ENCODE assay signal across 15 cellular contexts in genomic region chr12:123253606-123254459, GRCh38.
DNase-seq lines count a peak whose midpoint lies in the region; ATAC-seq and TF ChIP-seq lines count a peak whose summit lies in the region.
"Had no signal": no experiment of that assay in that cellular context is flagged by ENCODE, and none has a peak within 500 bp of the region (broad histone marks: within the 10 kb centered on the region; RNA-seq: fewer than 3 reads in every experiment).

No MANE protein-coding gene starts in this region.

- no peak for TF ChIP-seq CTCF in 22Rv1 (IDR thresholded peaks at IDR 0.05)

- ATAC-seq in HG02798 (IDR thresholded peaks at IDR 0.05; ENCODE audit: poor library complexity, unreplicated experiment) (no peak), GM18519 (IDR thresholded peaks at IDR 0.05; ENCODE audit: low FRiP score, unreplicated experiment) (no peak), GM18907 (IDR thresholded peaks at IDR 0.05; ENCODE audit: unreplicated experiment) (no peak)

- no peaks in the 10 kb centered on the region for H3K27me3 ChIP-seq in effector memory CD4-positive, alpha-beta T cell (replicated peaks; ENCODE audit: control insufficient read depth, insufficient read depth, low read length, poor library complexity, severe bottlenecking)
- H3K27me3 ChIP-seq: MG63 had no signal

- 0 out of 2 replicates have a peak overlapping the region, but pooled peaks have one; percentile 86 for H3K27ac ChIP-seq in 22Rv1
- H3K27ac ChIP-seq in effector memory CD4-positive, alpha-beta T cell (ENCODE audit: insufficient read depth, low read length, poor library complexity, severe bottlenecking), result peak overlapping the region; percentile 18
- H3K27ac ChIP-seq: parathyroid adenoma had no signal

- DNase-seq in NCI-H446 (lab: John Stamatoyannopoulos, UW) (peak; percentile 85 to 93), nucleus accumbens (lab: John Stamatoyannopoulos, UW) (peak in 45 of 56 donors; percentile 16 to 84 (median 48)), NCI-H2107 (lab: John Stamatoyannopoulos, UW) (no peak)
- DNase-seq in effector memory CD4-positive, alpha-beta T cell, result no peak
- DNase-seq: activated T-cell treated with anti-CD3 and anti-CD28 coated beads for 4 hours, AML-193, MG63, NCI-H510A, SIG-M5 had no signal

- peaks cover 5% of the 10 kb centered on the region for H3K4me1 ChIP-seq in effector memory CD4-positive, alpha-beta T cell (ENCODE audit: control insufficient read depth, insufficient read depth, low read length, poor library complexity, severe bottlenecking)

- no peaks in the 10 kb centered on the region for H3K9me3 ChIP-seq in effector memory CD4-positive, alpha-beta T cell (ENCODE audit: control insufficient read depth, low read length)
- H3K9me3 ChIP-seq: MG63 had no signal

- no peak overlapping the region for H3K4me3 ChIP-seq in effector memory CD4-positive, alpha-beta T cell (ENCODE audit: insufficient read depth, low read depth, low read length, poor library complexity, severe bottlenecking)
- H3K4me3 ChIP-seq: lung, MG63 had no signal

- H3K36me3 ChIP-seq in effector memory CD4-positive, alpha-beta T cell (ENCODE audit: control insufficient read depth, insufficient read depth, low read length), result peaks cover 50% of the 10 kb centered on the region

Comparison
In these comparisons a context has a peak if more than half of its experiments do, and no peak if none do; other contexts are left out.
1. DNase-seq: peak in NCI-H446 (2 of 2) and nucleus accumbens (45 of 56); none in effector memory CD4-positive, alpha-beta T cell (0 of 3) and NCI-H2107 (single experiment).